2 cellular contexts compared by ENCODE assay signal in the genomic region with DNA sequence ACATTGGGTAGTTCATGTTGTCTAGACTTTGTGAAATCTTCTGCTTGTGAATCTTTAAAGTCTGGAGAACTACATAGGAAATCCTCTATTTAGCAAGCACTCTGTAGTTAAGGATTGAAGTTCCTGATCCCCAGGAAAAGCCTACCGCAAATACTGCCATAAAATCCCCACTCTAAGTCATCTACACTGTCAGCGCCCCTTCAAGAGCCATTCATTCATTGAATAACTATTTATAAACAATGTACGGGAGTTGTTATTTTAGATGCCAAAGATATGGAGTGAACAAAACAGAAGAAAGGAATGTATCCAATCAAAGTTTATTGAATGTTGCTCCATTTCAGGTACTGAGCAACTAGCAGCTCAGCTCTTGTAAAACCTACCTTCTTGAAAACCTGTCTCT.
TF ChIP-seq lines count a peak whose summit lies in the region.

No MANE protein-coding gene starts in this region.

TF ChIP-seq in SK-N-SH treated with all-trans-retinoic acid at 6 μM for 48 hours, 23 proteins besides CTCF, POLR2A, EP300 and RAD21 (continued from another document):
- no peak for TF ChIP-seq ESRRG (CRISPR knock-in tag; IDR thresholded peaks at IDR 0.05)
- no peak for TF ChIP-seq SNAI2 (CRISPR knock-in tag; IDR thresholded peaks at IDR 0.05)
- no peak for TF ChIP-seq ISL1 (CRISPR knock-in tag; IDR thresholded peaks at IDR 0.05)
- no peak for TF ChIP-seq ZFP30 (CRISPR knock-in tag; IDR thresholded peaks at IDR 0.05)

TF ChIP-seq in SK-N-SH, 30 proteins besides CTCF, POLR2A, EP300 and RAD21:
- TF ChIP-seq, protein P1, sequence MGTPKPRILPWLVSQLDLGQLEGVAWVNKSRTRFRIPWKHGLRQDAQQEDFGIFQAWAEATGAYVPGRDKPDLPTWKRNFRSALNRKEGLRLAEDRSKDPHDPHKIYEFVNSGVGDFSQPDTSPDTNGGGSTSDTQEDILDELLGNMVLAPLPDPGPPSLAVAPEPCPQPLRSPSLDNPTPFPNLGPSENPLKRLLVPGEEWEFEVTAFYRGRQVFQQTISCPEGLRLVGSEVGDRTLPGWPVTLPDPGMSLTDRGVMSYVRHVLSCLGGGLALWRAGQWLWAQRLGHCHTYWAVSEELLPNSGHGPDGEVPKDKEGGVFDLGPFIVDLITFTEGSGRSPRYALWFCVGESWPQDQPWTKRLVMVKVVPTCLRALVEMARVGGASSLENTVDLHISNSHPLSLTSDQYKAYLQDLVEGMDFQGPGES (IDR thresholded peaks at IDR 0.05; ENCODE audit: low read depth, low read length), result no peak
- TF ChIP-seq ELF1 (IDR thresholded peaks at IDR 0.05) (no peak), NRF1 (IDR thresholded peaks at IDR 0.05; ENCODE audit: low read depth, low read length) (no peak), RFX5 (IDR thresholded peaks at IDR 0.05; ENCODE audit: low read length) (no peak), FOXJ3 (CRISPR knock-in tag; IDR thresholded peaks at IDR 0.05) (no peak), EZH2phosphoT487 (IDR thresholded peaks at IDR 0.05; ENCODE audit: borderline replicate concordance, low read depth) (no peak), GATA2 (CRISPR knock-in tag; IDR thresholded peaks at IDR 0.05) (no peak), RCOR1 (IDR thresholded peaks at IDR 0.05; ENCODE audit: low read length) (no peak), FOSL2 (IDR thresholded peaks at IDR 0.05; ENCODE audit: borderline replicate concordance, low read depth) (no peak), GABPA (IDR thresholded peaks at IDR 0.05; ENCODE audit: low read depth) (no peak), TEAD4 (IDR thresholded peaks at IDR 0.05; ENCODE audit: borderline replicate concordance, insufficient read depth) (no peak), NFIC (IDR thresholded peaks at IDR 0.05; ENCODE audit: borderline replicate concordance) (no peak), TCF12 (IDR thresholded peaks at IDR 0.05) (no peak)
- TF ChIP-seq, protein P2, sequence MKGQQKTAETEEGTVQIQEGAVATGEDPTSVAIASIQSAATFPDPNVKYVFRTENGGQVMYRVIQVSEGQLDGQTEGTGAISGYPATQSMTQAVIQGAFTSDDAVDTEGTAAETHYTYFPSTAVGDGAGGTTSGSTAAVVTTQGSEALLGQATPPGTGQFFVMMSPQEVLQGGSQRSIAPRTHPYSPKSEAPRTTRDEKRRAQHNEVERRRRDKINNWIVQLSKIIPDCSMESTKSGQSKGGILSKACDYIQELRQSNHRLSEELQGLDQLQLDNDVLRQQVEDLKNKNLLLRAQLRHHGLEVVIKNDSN (IDR thresholded peaks at IDR 0.05; ENCODE audit: borderline replicate concordance, low read depth), result no peak
- TF ChIP-seq, protein P3, sequence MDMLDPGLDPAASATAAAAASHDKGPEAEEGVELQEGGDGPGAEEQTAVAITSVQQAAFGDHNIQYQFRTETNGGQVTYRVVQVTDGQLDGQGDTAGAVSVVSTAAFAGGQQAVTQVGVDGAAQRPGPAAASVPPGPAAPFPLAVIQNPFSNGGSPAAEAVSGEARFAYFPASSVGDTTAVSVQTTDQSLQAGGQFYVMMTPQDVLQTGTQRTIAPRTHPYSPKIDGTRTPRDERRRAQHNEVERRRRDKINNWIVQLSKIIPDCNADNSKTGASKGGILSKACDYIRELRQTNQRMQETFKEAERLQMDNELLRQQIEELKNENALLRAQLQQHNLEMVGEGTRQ (IDR thresholded peaks at IDR 0.05; ENCODE audit: borderline replicate concordance, low read depth, low read length), result no peak
- TF ChIP-seq, protein P4, sequence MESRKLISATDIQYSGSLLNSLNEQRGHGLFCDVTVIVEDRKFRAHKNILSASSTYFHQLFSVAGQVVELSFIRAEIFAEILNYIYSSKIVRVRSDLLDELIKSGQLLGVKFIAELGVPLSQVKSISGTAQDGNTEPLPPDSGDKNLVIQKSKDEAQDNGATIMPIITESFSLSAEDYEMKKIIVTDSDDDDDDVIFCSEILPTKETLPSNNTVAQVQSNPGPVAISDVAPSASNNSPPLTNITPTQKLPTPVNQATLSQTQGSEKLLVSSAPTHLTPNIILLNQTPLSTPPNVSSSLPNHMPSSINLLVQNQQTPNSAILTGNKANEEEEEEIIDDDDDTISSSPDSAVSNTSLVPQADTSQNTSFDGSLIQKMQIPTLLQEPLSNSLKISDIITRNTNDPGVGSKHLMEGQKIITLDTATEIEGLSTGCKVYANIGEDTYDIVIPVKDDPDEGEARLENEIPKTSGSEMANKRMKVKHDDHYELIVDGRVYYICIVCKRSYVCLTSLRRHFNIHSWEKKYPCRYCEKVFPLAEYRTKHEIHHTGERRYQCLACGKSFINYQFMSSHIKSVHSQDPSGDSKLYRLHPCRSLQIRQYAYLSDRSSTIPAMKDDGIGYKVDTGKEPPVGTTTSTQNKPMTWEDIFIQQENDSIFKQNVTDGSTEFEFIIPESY (IDR thresholded peaks at IDR 0.05; ENCODE audit: borderline replicate concordance, low read depth), result no peak
- TF ChIP-seq, protein P5, sequence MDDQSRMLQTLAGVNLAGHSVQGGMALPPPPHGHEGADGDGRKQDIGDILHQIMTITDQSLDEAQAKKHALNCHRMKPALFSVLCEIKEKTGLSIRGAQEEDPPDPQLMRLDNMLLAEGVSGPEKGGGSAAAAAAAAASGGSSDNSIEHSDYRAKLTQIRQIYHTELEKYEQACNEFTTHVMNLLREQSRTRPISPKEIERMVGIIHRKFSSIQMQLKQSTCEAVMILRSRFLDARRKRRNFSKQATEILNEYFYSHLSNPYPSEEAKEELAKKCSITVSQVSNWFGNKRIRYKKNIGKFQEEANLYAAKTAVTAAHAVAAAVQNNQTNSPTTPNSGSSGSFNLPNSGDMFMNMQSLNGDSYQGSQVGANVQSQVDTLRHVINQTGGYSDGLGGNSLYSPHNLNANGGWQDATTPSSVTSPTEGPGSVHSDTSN (IDR thresholded peaks at IDR 0.05), result no peak; the same call in none of the 2 replicates
